1 cellular context compared by ENCODE assay signal in genomic region chr1:156767101-156767878, GRCh38.
A peak's percentile ranks its signal among the peaks of the same experiment; 100 is the strongest.
TF ChIP-seq lines count a peak whose summit lies in the region.

A gene with protein sequence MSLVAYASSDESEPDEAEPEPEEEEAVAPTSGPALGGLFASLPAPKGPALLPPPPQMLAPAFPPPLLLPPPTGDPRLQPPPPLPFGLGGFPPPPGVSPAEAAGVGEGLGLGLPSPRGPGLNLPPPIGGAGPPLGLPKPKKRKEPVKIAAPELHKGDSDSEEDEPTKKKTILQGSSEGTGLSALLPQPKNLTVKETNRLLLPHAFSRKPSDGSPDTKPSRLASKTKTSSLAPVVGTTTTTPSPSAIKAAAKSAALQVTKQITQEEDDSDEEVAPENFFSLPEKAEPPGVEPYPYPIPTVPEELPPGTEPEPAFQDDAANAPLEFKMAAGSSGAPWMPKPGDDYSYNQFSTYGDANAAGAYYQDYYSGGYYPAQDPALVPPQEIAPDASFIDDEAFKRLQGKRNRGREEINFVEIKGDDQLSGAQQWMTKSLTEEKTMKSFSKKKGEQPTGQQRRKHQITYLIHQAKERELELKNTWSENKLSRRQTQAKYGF (plus strand): TSS chr1:156767535. CDS start chr1:156767772, 237 bp downstream.

TF ChIP-seq in K562, 482 proteins besides CTCF, POLR2A, EP300 and RAD21 (continued from another document and continues in another):
- no peak for TF ChIP-seq RREB1 (CRISPR knock-in tag; IDR thresholded peaks at IDR 0.05)
- no peak for TF ChIP-seq PATZ1 (CRISPR knock-in tag; IDR thresholded peaks at IDR 0.05; ENCODE audit: borderline replicate concordance)
- no peak for TF ChIP-seq SP2 (IDR thresholded peaks at IDR 0.05; ENCODE audit: extremely low read depth, low read depth, low read length, poor library complexity, severe bottlenecking)
- TF ChIP-seq ATF6 (CRISPR knock-in tag; IDR thresholded peaks at IDR 0.05) = peak; percentile 86; the same call in 1 of the 2 replicates
- TF ChIP-seq ZNF695 (CRISPR knock-in tag; IDR thresholded peaks at IDR 0.05) = no peak
- peak; percentile 50 for TF ChIP-seq POLR2B (IDR thresholded peaks at IDR 0.05; ENCODE audit: low read depth, partially characterized antibody)
- TF ChIP-seq ZNF436 (CRISPR knock-in tag; IDR thresholded peaks at IDR 0.05) = no peak
- TF ChIP-seq ZNF347 (CRISPR knock-in tag; IDR thresholded peaks at IDR 0.05; ENCODE audit: low read depth) = no peak
- peak; percentile 66 for TF ChIP-seq SUPT5H (IDR thresholded peaks at IDR 0.05)
- no peak for TF ChIP-seq CLOCK (CRISPR knock-in tag; IDR thresholded peaks at IDR 0.05; ENCODE audit: borderline replicate concordance)
- TF ChIP-seq KLF6 (CRISPR knock-in tag; IDR thresholded peaks at IDR 0.05; ENCODE audit: borderline replicate concordance) = peak; percentile 67; the same call in 1 of the 2 replicates
- no peak for TF ChIP-seq POLR2AphosphoS2 (IDR thresholded peaks at IDR 0.05; ENCODE audit: low read length)
- peak; percentile 85 for TF ChIP-seq L3MBTL2 (IDR thresholded peaks at IDR 0.05)
- TF ChIP-seq ZNF584 (CRISPR knock-in tag; IDR thresholded peaks at IDR 0.05; ENCODE audit: low read depth) = peak; percentile 98
- TF ChIP-seq PRPF4 (IDR thresholded peaks at IDR 0.05; ENCODE audit: insufficient read depth, low read depth, low read length, poor library complexity, severe bottlenecking) = no peak
- no peak for TF ChIP-seq CBFA2T3 (IDR thresholded peaks at IDR 0.05)
- TF ChIP-seq MCM5 (IDR thresholded peaks at IDR 0.05; ENCODE audit: low read depth) = no peak
- 0 out of 2 replicates have a peak, but pooled peaks have one; percentile 79 for TF ChIP-seq TGIF2 (CRISPR knock-in tag; IDR thresholded peaks at IDR 0.05)
- TF ChIP-seq ZNF41 (CRISPR knock-in tag; conservative IDR thresholded peaks at IDR 0.05) = no peak
- TF ChIP-seq SIN3A (IDR thresholded peaks at IDR 0.05; ENCODE audit: borderline replicate concordance in 2 of 2, control insufficient read depth in 1 of 2, low read depth in 2 of 2, low read length in 2 of 2) = peak in 1 of 2 experiments; percentile 92; a peak in 1 of 4 replicates
- TF ChIP-seq, protein P1, sequence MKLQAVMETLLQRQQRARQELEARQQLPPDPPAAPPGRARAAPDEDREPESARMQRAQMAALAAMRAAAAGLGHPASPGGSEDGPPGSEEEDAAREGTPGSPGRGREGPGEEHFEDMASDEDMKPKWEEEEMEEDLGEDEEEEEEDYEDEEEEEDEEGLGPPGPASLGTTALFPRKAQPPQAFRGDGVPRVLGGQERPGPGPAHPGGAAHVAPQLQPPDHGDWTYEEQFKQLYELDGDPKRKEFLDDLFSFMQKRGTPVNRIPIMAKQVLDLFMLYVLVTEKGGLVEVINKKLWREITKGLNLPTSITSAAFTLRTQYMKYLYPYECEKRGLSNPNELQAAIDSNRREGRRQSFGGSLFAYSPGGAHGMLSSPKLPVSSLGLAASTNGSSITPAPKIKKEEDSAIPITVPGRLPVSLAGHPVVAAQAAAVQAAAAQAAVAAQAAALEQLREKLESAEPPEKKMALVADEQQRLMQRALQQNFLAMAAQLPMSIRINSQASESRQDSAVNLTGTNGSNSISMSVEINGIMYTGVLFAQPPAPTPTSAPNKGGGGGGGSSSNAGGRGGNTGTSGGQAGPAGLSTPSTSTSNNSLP (IDR thresholded peaks at IDR 0.05; ENCODE audit: borderline replicate concordance, low read depth, low read length) = no peak
- TF ChIP-seq NCOA2 (IDR thresholded peaks at IDR 0.05; ENCODE audit: partially characterized antibody in 2 of 2) = no peak
- no peak for TF ChIP-seq ZKSCAN3 (CRISPR knock-in tag; IDR thresholded peaks at IDR 0.05)
- no peak for TF ChIP-seq RBM34 (IDR thresholded peaks at IDR 0.05; ENCODE audit: borderline replicate concordance, insufficient read depth, low read length)
- TF ChIP-seq ZFP1 (CRISPR knock-in tag; IDR thresholded peaks at IDR 0.05) = no peak
- no peak; a peak in 1 of 4 replicates for TF ChIP-seq KDM4B (IDR thresholded peaks at IDR 0.05; ENCODE audit: borderline replicate concordance in 2 of 2, low read depth in 1 of 2)
- TF ChIP-seq, protein P2, sequence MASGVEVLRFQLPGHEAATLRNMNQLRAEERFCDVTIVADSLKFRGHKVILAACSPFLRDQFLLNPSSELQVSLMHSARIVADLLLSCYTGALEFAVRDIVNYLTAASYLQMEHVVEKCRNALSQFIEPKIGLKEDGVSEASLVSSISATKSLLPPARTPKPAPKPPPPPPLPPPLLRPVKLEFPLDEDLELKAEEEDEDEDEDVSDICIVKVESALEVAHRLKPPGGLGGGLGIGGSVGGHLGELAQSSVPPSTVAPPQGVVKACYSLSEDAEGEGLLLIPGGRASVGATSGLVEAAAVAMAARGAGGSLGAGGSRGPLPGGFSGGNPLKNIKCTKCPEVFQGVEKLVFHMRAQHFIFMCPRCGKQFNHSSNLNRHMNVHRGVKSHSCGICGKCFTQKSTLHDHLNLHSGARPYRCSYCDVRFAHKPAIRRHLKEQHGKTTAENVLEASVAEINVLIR (CRISPR knock-in tag; IDR thresholded peaks at IDR 0.05) = peak; percentile 69
- TF ChIP-seq ZNF124 (CRISPR knock-in tag; IDR thresholded peaks at IDR 0.05) = no peak
- TF ChIP-seq, protein P3, sequence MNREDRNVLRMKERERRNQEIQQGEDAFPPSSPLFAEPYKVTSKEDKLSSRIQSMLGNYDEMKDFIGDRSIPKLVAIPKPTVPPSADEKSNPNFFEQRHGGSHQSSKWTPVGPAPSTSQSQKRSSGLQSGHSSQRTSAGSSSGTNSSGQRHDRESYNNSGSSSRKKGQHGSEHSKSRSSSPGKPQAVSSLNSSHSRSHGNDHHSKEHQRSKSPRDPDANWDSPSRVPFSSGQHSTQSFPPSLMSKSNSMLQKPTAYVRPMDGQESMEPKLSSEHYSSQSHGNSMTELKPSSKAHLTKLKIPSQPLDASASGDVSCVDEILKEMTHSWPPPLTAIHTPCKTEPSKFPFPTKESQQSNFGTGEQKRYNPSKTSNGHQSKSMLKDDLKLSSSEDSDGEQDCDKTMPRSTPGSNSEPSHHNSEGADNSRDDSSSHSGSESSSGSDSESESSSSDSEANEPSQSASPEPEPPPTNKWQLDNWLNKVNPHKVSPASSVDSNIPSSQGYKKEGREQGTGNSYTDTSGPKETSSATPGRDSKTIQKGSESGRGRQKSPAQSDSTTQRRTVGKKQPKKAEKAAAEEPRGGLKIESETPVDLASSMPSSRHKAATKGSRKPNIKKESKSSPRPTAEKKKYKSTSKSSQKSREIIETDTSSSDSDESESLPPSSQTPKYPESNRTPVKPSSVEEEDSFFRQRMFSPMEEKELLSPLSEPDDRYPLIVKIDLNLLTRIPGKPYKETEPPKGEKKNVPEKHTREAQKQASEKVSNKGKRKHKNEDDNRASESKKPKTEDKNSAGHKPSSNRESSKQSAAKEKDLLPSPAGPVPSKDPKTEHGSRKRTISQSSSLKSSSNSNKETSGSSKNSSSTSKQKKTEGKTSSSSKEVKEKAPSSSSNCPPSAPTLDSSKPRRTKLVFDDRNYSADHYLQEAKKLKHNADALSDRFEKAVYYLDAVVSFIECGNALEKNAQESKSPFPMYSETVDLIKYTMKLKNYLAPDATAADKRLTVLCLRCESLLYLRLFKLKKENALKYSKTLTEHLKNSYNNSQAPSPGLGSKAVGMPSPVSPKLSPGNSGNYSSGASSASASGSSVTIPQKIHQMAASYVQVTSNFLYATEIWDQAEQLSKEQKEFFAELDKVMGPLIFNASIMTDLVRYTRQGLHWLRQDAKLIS (CRISPR knock-in tag; IDR thresholded peaks at IDR 0.05) = peak; percentile 55; the same call in 1 of the 2 replicates
- no peak for TF ChIP-seq BRF1 (IDR thresholded peaks at IDR 0.05; ENCODE audit: borderline replicate concordance, extremely low read depth, insufficient read length)
- TF ChIP-seq FUS (optimal IDR thresholded peaks at IDR 0.05; ENCODE audit: low read depth, low read length) = no peak
